Comparison of ENCODE assay signal across 23 cellular contexts in the genomic region with DNA sequence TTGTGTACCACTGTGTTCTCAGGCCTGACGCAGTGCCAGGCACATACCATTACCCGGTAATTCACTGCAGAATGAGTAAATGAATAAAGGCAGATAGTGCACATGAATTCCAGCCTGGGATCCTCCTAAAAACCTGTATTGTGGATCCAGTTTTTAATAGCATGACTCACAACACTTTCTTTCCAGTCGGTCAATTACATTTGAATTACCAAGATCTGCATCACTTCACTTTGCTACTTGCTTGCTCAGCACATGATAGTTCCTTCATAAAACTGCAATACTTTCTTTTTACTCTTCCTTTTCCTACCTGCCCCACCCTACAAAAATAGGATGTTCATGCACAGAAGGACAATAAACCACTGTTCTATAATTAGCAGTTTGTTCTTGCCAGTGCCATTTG.
DNase-seq lines count a peak whose midpoint lies in the region; ATAC-seq and TF ChIP-seq lines count a peak whose summit lies in the region.
"Had no signal": no experiment of that assay in that cellular context is flagged by ENCODE, and none has a peak within 500 bp of the region (broad histone marks: within the 10 kb centered on the region; RNA-seq: fewer than 3 reads in every experiment).

No MANE protein-coding gene starts in this region.

- H3K4ac ChIP-seq in mesendoderm (ENCODE audit: low read depth, low read length) = no peak overlapping the region

- no peak overlapping the region for H2AK5ac ChIP-seq in mesendoderm (ENCODE audit: low read length)

- H3K9ac ChIP-seq in HUES48 (ENCODE audit: low read depth, low read length) = no peak overlapping the region; the same call in 1 of the 2 replicates
- H3K9ac ChIP-seq in mesendoderm (ENCODE audit: low read length) = no peak overlapping the region

- peaks cover 66% of the 10 kb centered on the region for H3K4me1 ChIP-seq in HUES48 (ENCODE audit: control insufficient read depth, insufficient read depth, low read length)
- H3K4me1 ChIP-seq in esophagus squamous epithelium = peaks cover 25 to 66% (median 37%) of the 10 kb centered on the region in 3 donors
- peaks cover 18% of the 10 kb centered on the region for H3K4me1 ChIP-seq in mesendoderm (ENCODE audit: control insufficient read depth, low read depth, low read length)

- H3K79me1 ChIP-seq in mesendoderm (ENCODE audit: low read length) = peaks cover 8% of the 10 kb centered on the region

- no peak overlapping the region for H2BK5ac ChIP-seq in mesendoderm (ENCODE audit: low read length)

- H3K23ac ChIP-seq in mesendoderm (ENCODE audit: low read length) = no peak overlapping the region

- H3K27ac ChIP-seq in C4-2B (peak overlapping the region; percentile 56), HUES48 (ENCODE audit: low read depth, low read length) (peak overlapping the region; percentile 31), esophagus squamous epithelium (peak overlapping the region in 3 of 4 donors; percentile 35 to 66 (median 65)), mesendoderm (ENCODE audit: low read depth, low read length) (no peak overlapping the region)
- H3K27ac ChIP-seq: lower lobe of right lung, pancreas had no signal

- H3K27me3 ChIP-seq in HUES48 (ENCODE audit: control insufficient read depth, insufficient read depth, low read length) = no peaks in the 10 kb centered on the region
- no peaks in the 10 kb centered on the region for H3K27me3 ChIP-seq in esophagus squamous epithelium
- H3K27me3 ChIP-seq in mesendoderm (ENCODE audit: insufficient read depth, low read length, poor library complexity) = no peaks in the 10 kb centered on the region
- H3K27me3 ChIP-seq: pancreas had no signal

- H3K9me3 Mint-ChIP-seq in Calu3 (ENCODE audit: low read depth, unreplicated experiment) = no peaks in the 10 kb centered on the region
- H3K9me3 Mint-ChIP-seq: activated naive CD8-positive, alpha-beta T cell treated with anti-CD3 and anti-CD28 coated beads, Interleukin-2, amount 10 ng/mL, durations not matched to agents 7 days and 5 days; dendritic cell treated with granulocyte-macrophage colony-stimulating factor and Interleukin-4, amounts not matched to agents 40 ng/mL and 50 ng/mL, for 4 days had no signal

- peaks cover 37% of the 10 kb centered on the region for H3K4me1 Mint-ChIP-seq in Calu3 (ENCODE audit: low read depth, unreplicated experiment)
- H3K4me1 Mint-ChIP-seq: activated CD8-positive, alpha-beta memory T cell treated with anti-CD3 and anti-CD28 coated beads, Interleukin-2, amount 10 ng/mL, durations not matched to agents 7 days and 5 days; activated naive CD8-positive, alpha-beta T cell treated with anti-CD3 and anti-CD28 coated beads, Interleukin-2, amount 10 ng/mL, durations not matched to agents 7 days and 5 days had no signal

- no peak for TF ChIP-seq POLR2A in esophagus squamous epithelium (IDR thresholded peaks at IDR 0.05)

- no peak for DNase-seq in esophagus squamous epithelium (lab: John Stamatoyannopoulos, UW)
- peak; percentile 29 for DNase-seq in pons (ENCODE audit: low spot score)
- no peak for DNase-seq in Calu3
- DNase-seq in RPMI8226 = no peak
- no peak for DNase-seq in mesendoderm
- DNase-seq: activated CD8-positive, alpha-beta memory T cell treated with anti-CD3 and anti-CD28 coated beads, Interleukin-2, amount 10 ng/mL, durations not matched to agents 7 days and 5 days; activated naive CD8-positive, alpha-beta T cell treated with anti-CD3 and anti-CD28 coated beads, Interleukin-2, amount 10 ng/mL, durations not matched to agents 7 days and 5 days; AML-193; COR-L47; lower lobe of right lung; NCI-H1436; pancreas; trophoblast cell had no signal

- H3K36me3 ChIP-seq in HUES48 (ENCODE audit: control insufficient read depth, insufficient read depth, low read length) (0 out of 2 replicates have a peak, but pooled peaks cover 3% of the 10 kb centered on the region), esophagus squamous epithelium (no peaks in the 10 kb centered on the region), mesendoderm (ENCODE audit: control insufficient read depth, insufficient read depth, low read length) (no peaks in the 10 kb centered on the region)
- H3K36me3 ChIP-seq: HAP-1, lower lobe of right lung, pancreas had no signal

- no peak overlapping the region for H2BK120ac ChIP-seq in mesendoderm (ENCODE audit: low read depth, low read length)

- ATAC-seq in HG02678 (IDR thresholded peaks at IDR 0.05; ENCODE audit: unreplicated experiment) = no peak
- ATAC-seq: activated CD8-positive, alpha-beta memory T cell treated with anti-CD3 and anti-CD28 coated beads, Interleukin-2, amount 10 ng/mL, durations not matched to agents 7 days and 5 days; HepG2; lower lobe of right lung; Panc1; pancreas had no signal

- WGBS in esophagus squamous epithelium, 2 donors = 32 to 35% methylated on average over 3 of the region's 3 CpGs
- whole genome bisulfite sequencing in mesendoderm (ENCODE audit: extremely low coverage, insufficient coverage, low lambda C conversion rate) = no CpG with 5 or more reads among the region's 3 CpGs

- CTCF ChIA-PET in Calu3 (lab: Charles Lee) = no interaction called here

- H3K4me3 ChIP-seq in HUES48 (ENCODE audit: low read depth, low read length) (no peak overlapping the region; the same call in 1 of the 2 replicates), esophagus squamous epithelium (no peak overlapping the region), mesendoderm (ENCODE audit: low read length) (no peak overlapping the region)
- H3K4me3 ChIP-seq: HAP-1, lower lobe of right lung, pancreas, skin epidermis had no signal

- H3K4me2 ChIP-seq in mesendoderm (ENCODE audit: low read length) = no peak overlapping the region

- intact Hi-C loops in esophagus squamous epithelium (cut with DNase I) = no loop called here
- intact Hi-C loops in Calu3 (cut with micrococcal nuclease; ENCODE audit: unreplicated experiment) = loop anchor here (5.0 kb wide), 1 partner anchor 187 kb away; no protein-coding TSS in a partner anchor

- H3K18ac ChIP-seq in mesendoderm (ENCODE audit: low read length) = no peak overlapping the region

- no peak overlapping the region for H4K8ac ChIP-seq in mesendoderm (ENCODE audit: low read depth, low read length)

- TF ChIP-seq CTCF in C4-2B (conservative IDR thresholded peaks at IDR 0.05) (no peak), esophagus squamous epithelium (IDR thresholded peaks at IDR 0.05) (no peak), Calu3 (IDR thresholded peaks at IDR 0.05; ENCODE audit: unreplicated experiment) (no peak)

- H3K9me3 ChIP-seq in HUES48 (ENCODE audit: control insufficient read depth, insufficient read depth, low read length) (no peaks in the 10 kb centered on the region), esophagus squamous epithelium (no peaks in the 10 kb centered on the region)
- H3K9me3 ChIP-seq: HAP-1, lower lobe of right lung, pancreas had no signal

- no peak overlapping the region for H3K4me3 Mint-ChIP-seq in Calu3 (ENCODE audit: low read depth, unreplicated experiment)
- H3K4me3 Mint-ChIP-seq: activated CD8-positive, alpha-beta memory T cell treated with anti-CD3 and anti-CD28 coated beads, Interleukin-2, amount 10 ng/mL, durations not matched to agents 7 days and 5 days; activated naive CD8-positive, alpha-beta T cell treated with anti-CD3 and anti-CD28 coated beads, Interleukin-2, amount 10 ng/mL, durations not matched to agents 7 days and 5 days; dendritic cell treated with granulocyte-macrophage colony-stimulating factor and Interleukin-4, amounts not matched to agents 40 ng/mL and 50 ng/mL, for 4 days; stimulated activated naive CD8-positive, alpha-beta T cell treated with anti-CD3 and anti-CD28 coated beads, Interleukin-15, Interleukin-2, amounts not matched to agents 100 ng/mL and 50 ng/mL, for 24 hours had no signal

- H3K56ac ChIP-seq in mesendoderm (ENCODE audit: low read length) = no peak overlapping the region

- H3K36me3 Mint-ChIP-seq in Calu3 (ENCODE audit: insufficient read depth, unreplicated experiment) = peaks cover 3% of the 10 kb centered on the region
- H3K36me3 Mint-ChIP-seq: activated CD8-positive, alpha-beta memory T cell treated with anti-CD3 and anti-CD28 coated beads, Interleukin-2, amount 10 ng/mL, durations not matched to agents 7 days and 5 days; activated naive CD8-positive, alpha-beta T cell treated with anti-CD3 and anti-CD28 coated beads, Interleukin-2, amount 10 ng/mL, durations not matched to agents 7 days and 5 days had no signal

- H2BK15ac ChIP-seq in mesendoderm (replicated peaks; ENCODE audit: low read depth) = no peak overlapping the region

- peaks cover 6% of the 10 kb centered on the region for H3K79me2 ChIP-seq in mesendoderm (ENCODE audit: control insufficient read depth, insufficient read depth, low read length)

- no TSS peak for BruUV-seq in Calu3 (replicated peaks; lab: Mats Ljungman, UMichigan)

- H3K27ac Mint-ChIP-seq in Calu3 (ENCODE audit: unreplicated experiment) = no peak overlapping the region
- H3K27ac Mint-ChIP-seq: activated CD8-positive, alpha-beta memory T cell treated with anti-CD3 and anti-CD28 coated beads, Interleukin-2, amount 10 ng/mL, durations not matched to agents 7 days and 5 days; activated naive CD8-positive, alpha-beta T cell treated with anti-CD3 and anti-CD28 coated beads, Interleukin-2, amount 10 ng/mL, durations not matched to agents 7 days and 5 days; activated T-helper 2 cell treated with anti-CD3 and anti-CD28 coated beads, Interferon-gamma antibody, Interleukin-2, Interleukin-4, amounts not matched to agents 10 μg/mL and 5 μg/mL and 100 μg/mL, durations not matched to agents 14 hours and 24 hours and 36 hours; dendritic cell treated with granulocyte-macrophage colony-stimulating factor and Interleukin-4, amounts not matched to agents 40 ng/mL and 50 ng/mL, for 4 days; stimulated activated naive CD8-positive, alpha-beta T cell treated with anti-CD3 and anti-CD28 coated beads, Interleukin-15, Interleukin-2, amounts not matched to agents 100 ng/mL and 50 ng/mL, for 24 hours had no signal

- H4K5ac ChIP-seq in mesendoderm (ENCODE audit: low read length) = no peak overlapping the region

- no peaks in the 10 kb centered on the region for H3K27me3 Mint-ChIP-seq in Calu3 (ENCODE audit: unreplicated experiment)
- H3K27me3 Mint-ChIP-seq: activated CD8-positive, alpha-beta memory T cell treated with anti-CD3 and anti-CD28 coated beads, Interleukin-2, amount 10 ng/mL, durations not matched to agents 7 days and 5 days; activated naive CD8-positive, alpha-beta T cell treated with anti-CD3 and anti-CD28 coated beads, Interleukin-2, amount 10 ng/mL, durations not matched to agents 7 days and 5 days; dendritic cell treated with granulocyte-macrophage colony-stimulating factor and Interleukin-4, amounts not matched to agents 40 ng/mL and 50 ng/mL, for 4 days; stimulated activated naive CD8-positive, alpha-beta T cell treated with anti-CD3 and anti-CD28 coated beads, Interleukin-15, Interleukin-2, amounts not matched to agents 100 ng/mL and 50 ng/mL, for 24 hours had no signal
